Comparison of ENCODE assay signal across 18 cellular contexts in genomic region chr9:9523476-9523875, GRCh38.
"Had no signal": no experiment of that assay in that cellular context is flagged by ENCODE, and none has a peak within 500 bp of the region (broad histone marks: within the 10 kb centered on the region; RNA-seq: fewer than 3 reads in every experiment).

No MANE protein-coding gene starts in this region.

- DNase-seq: activated CD4-positive, alpha-beta memory T cell treated with anti-CD3 and anti-CD28 coated beads for 36 hours; activated CD4-positive, alpha-beta T cell treated with anti-CD3 and anti-CD28 coated beads, Interleukin-2, amount 10 ng/mL, durations not matched to agents 7 days and 5 days; activated CD4-positive, CD25-positive, alpha-beta regulatory T cell; activated CD8-positive, alpha-beta memory T cell treated with anti-CD3 and anti-CD28 coated beads for 24 hours; activated effector memory CD4-positive, alpha-beta T cell treated with anti-CD3 and anti-CD28 coated beads, Interleukin-2, amount 50 U/mL, for 16 hours; activated naive CD4-positive, alpha-beta T cell treated with Interleukin-2 at 50 U/mL for 16 hours; activated T-cell treated with anti-CD3 and anti-CD28 coated beads, Interleukin-2, amount 50 U/mL, for 4 hours; brain microvascular endothelial cell; cerebellar nuclear complex; NCI-H1092; NCI-H1930; NCI-H510A treated with DMSO at 0.1 percent for 48 hours; PC-9; SHP77 treated with DMSO at 0.1 percent for 48 hours; T-helper 17 cell; T-helper 9 cell had no signal

- H3K4me1 Mint-ChIP-seq: activated CD4-positive, alpha-beta T cell treated with anti-CD3 and anti-CD28 coated beads, Interleukin-2, amount 10 ng/mL, durations not matched to agents 7 days and 5 days; T-helper 17 cell had no signal

- H3K9ac ChIP-seq: KMS-11 had no signal

- ATAC-seq: activated naive CD4-positive, alpha-beta T cell treated with anti-CD3 and anti-CD28 coated beads, Interleukin-2, amount 50 U/mL, for 72 hours; activated T-cell treated with anti-CD3 and anti-CD28 coated beads, Interleukin-2, amount 50 U/mL, for 4 hours; T-helper 17 cell had no signal

- H3K27ac ChIP-seq: brain microvascular endothelial cell, KMS-11, PC-9 had no signal

- H3K9me3 Mint-ChIP-seq: activated CD4-positive, alpha-beta T cell treated with anti-CD3 and anti-CD28 coated beads, Interleukin-2, amount 10 ng/mL, durations not matched to agents 7 days and 5 days had no signal

- H3K36me3 Mint-ChIP-seq: activated CD4-positive, alpha-beta memory T cell treated with anti-CD3 and anti-CD28 coated beads for 36 hours; activated naive CD4-positive, alpha-beta T cell treated with anti-CD3 and anti-CD28 coated beads, Interleukin-2, amount 50 U/mL, for 72 hours had no signal

- H2AFZ ChIP-seq: PC-9 had no signal

- H3K36me3 ChIP-seq: brain microvascular endothelial cell had no signal

- H3K27me3 ChIP-seq: brain microvascular endothelial cell had no signal

- H3K4me2 ChIP-seq: KMS-11, PC-9 had no signal

- H3K27me3 Mint-ChIP-seq: activated CD4-positive, alpha-beta memory T cell treated with anti-CD3 and anti-CD28 coated beads for 36 hours; activated CD4-positive, alpha-beta T cell treated with anti-CD3 and anti-CD28 coated beads, Interleukin-2, amount 10 ng/mL, durations not matched to agents 7 days and 5 days; T-helper 17 cell had no signal

- H3K4me3 ChIP-seq: PC-9 had no signal

- H3K27ac Mint-ChIP-seq: activated CD4-positive, alpha-beta memory T cell treated with anti-CD3 and anti-CD28 coated beads for 36 hours; activated CD4-positive, alpha-beta T cell treated with anti-CD3 and anti-CD28 coated beads, Interleukin-2, amount 10 ng/mL, durations not matched to agents 7 days and 5 days; activated naive CD4-positive, alpha-beta T cell treated with anti-CD3 and anti-CD28 coated beads, Interleukin-2, amount 50 U/mL, for 72 hours; T-helper 17 cell had no signal

- H3K4me3 Mint-ChIP-seq: activated CD4-positive, alpha-beta memory T cell treated with anti-CD3 and anti-CD28 coated beads for 36 hours; activated CD4-positive, alpha-beta T cell treated with anti-CD3 and anti-CD28 coated beads, Interleukin-2, amount 10 ng/mL, durations not matched to agents 7 days and 5 days; activated T-cell treated with anti-CD3 and anti-CD28 coated beads, Interleukin-2, amount 50 U/mL, for 4 hours; T-helper 17 cell had no signal
